In the genomic region with DNA sequence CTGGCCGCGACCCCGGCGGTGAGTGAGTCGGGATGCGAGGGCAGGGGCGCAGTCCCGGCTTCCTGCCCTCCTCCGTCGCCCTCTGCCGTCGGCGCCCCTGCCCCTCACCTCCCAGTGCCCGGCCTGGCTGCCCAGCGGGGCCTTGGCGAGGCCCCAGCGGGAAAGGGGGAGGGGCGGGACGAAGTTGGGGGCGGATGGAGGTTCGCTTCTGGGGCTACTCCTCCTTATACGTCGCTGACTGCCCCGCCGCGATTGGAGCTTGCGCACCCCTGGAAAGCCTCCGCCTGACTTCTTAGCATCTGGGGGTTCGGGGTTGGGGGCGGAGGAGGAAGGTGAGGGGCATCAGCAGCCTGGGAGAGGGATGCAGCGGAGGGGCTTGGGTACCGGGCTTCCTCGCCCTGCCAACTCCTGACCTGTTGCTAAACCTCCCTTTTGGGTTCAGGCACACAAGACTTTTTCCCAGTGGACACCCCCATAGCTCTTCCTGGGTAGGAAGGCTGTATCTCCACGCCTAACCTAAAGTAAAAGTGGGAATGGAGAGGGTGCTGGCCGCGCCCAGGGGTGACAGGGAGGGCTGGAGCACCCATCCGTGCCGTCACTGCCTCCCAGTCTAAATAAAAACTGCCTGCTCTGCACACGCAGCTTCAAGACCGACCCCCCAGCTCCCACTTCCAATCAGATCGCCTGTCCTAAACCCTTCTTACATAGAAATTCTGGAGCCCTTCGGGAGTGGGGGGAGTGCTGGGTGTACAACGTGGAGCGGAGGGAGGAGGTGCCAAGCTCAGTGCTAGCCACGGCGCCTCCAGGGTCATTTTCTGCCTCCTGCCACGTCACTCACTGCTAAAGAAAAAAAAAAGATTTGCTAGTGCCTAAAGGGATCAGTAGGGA, we compare ENCODE assay signal across 8 cellular contexts. TPM values are rescaled to one million over a fixed set of nuclear protein-coding genes. Genes with fewer than 3 reads are reported as not detected.
DNase-seq lines count a peak whose midpoint lies in the region; ATAC-seq and TF ChIP-seq lines count a peak whose summit lies in the region.

No MANE protein-coding gene starts in this region.

- TF ChIP-seq CTCF in CD4-positive, alpha-beta T cell (IDR thresholded peaks at IDR 0.05), result no peak
- TF ChIP-seq CTCF in fibroblast of lung (conservative IDR thresholded peaks at IDR 0.05 in 1 of 2, IDR thresholded peaks at IDR 0.05 in 1 of 2; ENCODE audit: low read depth in 1 of 2, low read length in 2 of 2), result no peak

- peak overlapping the region; percentile 93 for H3K27ac Mint-ChIP-seq in CD4-positive, alpha-beta T cell
- peak overlapping the region; percentile 82 to 97 (median 93) for H3K27ac Mint-ChIP-seq in naive thymus-derived CD4-positive, alpha-beta T cell

- peaks cover 52% of the 10 kb centered on the region for H3K79me2 ChIP-seq in fibroblast of lung (ENCODE audit: control insufficient read depth, insufficient read depth, low read length)

- CTCF ChIA-PET in CD4-positive, alpha-beta T cell (lab: Charles Lee), result interaction anchor here (1.0 to 1.9 kb wide), 4 partner anchors 14 to 598 kb away, joined by 4 to 7 read pairs (median 5); partner anchors contain the start of genes MTERF2 and POLR3B
- CTCF ChIA-PET in naive thymus-derived CD4-positive, alpha-beta T cell (lab: Charles Lee), result interaction anchor here (0.6 to 2.0 kb wide), 4 partner anchors 27 to 580 kb away, joined by 3 to 4 read pairs (median 4); no protein-coding TSS in a partner anchor

- H3K9ac ChIP-seq in fibroblast of lung (ENCODE audit: insufficient read depth, low read length), result peak overlapping the region; percentile 100

- peak overlapping the region; percentile 89 for H3K4me2 ChIP-seq in fibroblast of lung (ENCODE audit: extremely low read depth, insufficient read depth, low read length)

- H3K36me3 ChIP-seq in fibroblast of lung (ENCODE audit: control insufficient read depth, insufficient read depth, low read length), result peaks cover 1% of the 10 kb centered on the region
- H3K36me3 ChIP-seq in naive thymus-derived CD4-positive, alpha-beta T cell (ENCODE audit: control insufficient read depth in 2 of 3, insufficient read depth in 3 of 3, low read length in 3 of 3), result peaks cover 0 to 6% (median 0%) of the 10 kb centered on the region in 3 experiments

- peaks cover 24% of the 10 kb centered on the region for H3K36me3 Mint-ChIP-seq in CD4-positive, alpha-beta T cell (ENCODE audit: low read depth)
- peaks cover 0 to 4% (median 3%) of the 10 kb centered on the region in 5 donors for H3K36me3 Mint-ChIP-seq in naive thymus-derived CD4-positive, alpha-beta T cell

- H4K20me1 ChIP-seq in fibroblast of lung (ENCODE audit: control insufficient read depth, extremely low read depth, insufficient read depth, low read length), result peaks cover 2% of the 10 kb centered on the region

- ATAC-seq in CD4-positive, alpha-beta T cell (ENCODE audit: poor library complexity), result peak; percentile 34
- ATAC-seq in GM19395 (IDR thresholded peaks at IDR 0.05; ENCODE audit: unreplicated experiment) (peak; percentile 46), HG03571 (IDR thresholded peaks at IDR 0.05; ENCODE audit: unreplicated experiment) (peak; percentile 24)
- peak; percentile 44 for ATAC-seq in naive thymus-derived CD4-positive, alpha-beta T cell

- H3K4me3 Mint-ChIP-seq in CD4-positive, alpha-beta T cell, result peak overlapping the region; percentile 98
- peak overlapping the region; percentile 88 to 99 (median 96) for H3K4me3 Mint-ChIP-seq in naive thymus-derived CD4-positive, alpha-beta T cell

- H3K27me3 Mint-ChIP-seq in CD4-positive, alpha-beta T cell, result no peaks in the 10 kb centered on the region
- H3K27me3 Mint-ChIP-seq in naive thymus-derived CD4-positive, alpha-beta T cell, result peaks cover 0 to 8% (median 0%) of the 10 kb centered on the region in 5 donors

- H3K27me3 ChIP-seq in CD4-positive, alpha-beta T cell (ENCODE audit: control insufficient read depth, insufficient read depth, low read length), result no peaks in the 10 kb centered on the region
- no peaks in the 10 kb centered on the region for H3K27me3 ChIP-seq in fibroblast of lung (ENCODE audit: control insufficient read depth, insufficient read depth, low read length)
- no peaks in the 10 kb centered on the region for H3K27me3 ChIP-seq in naive thymus-derived CD4-positive, alpha-beta T cell (ENCODE audit: control insufficient read depth in 2 of 2, insufficient read depth in 2 of 2, low read length in 2 of 2)

- DNase-seq in CD4-positive, alpha-beta T cell, result peak; percentile 15 to 59 (median 42)
- DNase-seq in OCI-M1 (lab: John Stamatoyannopoulos, UW), result peak; percentile 74
- peak; percentile 20 to 33 for DNase-seq in activated T-helper 1 cell treated with anti-CD3 and anti-CD28 coated beads, Interleukin-2, amount 50 U/mL, for 16 hours (ENCODE audit: low read depth in 1 of 2, low spot score in 1 of 2)
- peak; percentile 90 to 93 for DNase-seq in fibroblast of lung (ENCODE audit: low read depth in 2 of 2)
- peak in 8 of 9 donors; percentile 10 to 69 (median 29) for DNase-seq in naive thymus-derived CD4-positive, alpha-beta T cell
- DNase-seq in stimulated activated naive CD4-positive, alpha-beta T cell treated with Interleukin-2 at 50 U/mL for 16 hours (lab: John Stamatoyannopoulos, UW), result peak; percentile 64

- H3K4me1 ChIP-seq in fibroblast of lung (ENCODE audit: control insufficient read depth, extremely low read depth, insufficient read depth, low read length), result no peaks in the 10 kb centered on the region
- H3K4me1 ChIP-seq in naive thymus-derived CD4-positive, alpha-beta T cell (ENCODE audit: control insufficient read depth in 2 of 2, insufficient read depth in 2 of 2, low read length in 2 of 2), result peaks cover 8 to 16% of the 10 kb centered on the region in 2 donors

- POLR2A ChIA-PET in CD4-positive, alpha-beta T cell (lab: Charles Lee), result interaction anchor here (0.7 to 3.7 kb wide), 23 partner anchors 10 to 1849 kb away, joined by 3 to 48 read pairs (median 5); partner anchors contain the start of genes CRY1, ISCU, MTERF2 and POLR3B
- POLR2A ChIA-PET in naive thymus-derived CD4-positive, alpha-beta T cell (lab: Charles Lee), result interaction anchor here (0.8 to 2.4 kb wide), 11 partner anchors 10 to 1607 kb away, joined by 3 to 16 read pairs (median 3); partner anchors contain the start of genes CRY1, ISCU, MTERF2 and POLR3B

- H3K9me3 ChIP-seq in CD4-positive, alpha-beta T cell (ENCODE audit: control insufficient read depth, low read length), result no peaks in the 10 kb centered on the region
- no peaks in the 10 kb centered on the region for H3K9me3 ChIP-seq in fibroblast of lung (ENCODE audit: control insufficient read depth, insufficient read depth, low read depth, low read length)
- no peaks in the 10 kb centered on the region for H3K9me3 ChIP-seq in naive thymus-derived CD4-positive, alpha-beta T cell (ENCODE audit: control insufficient read depth in 2 of 3, low read length in 3 of 3)

- H3K27ac ChIP-seq in CD4-positive, alpha-beta T cell (ENCODE audit: low read depth, low read length), result peak overlapping the region; percentile 81
- H3K27ac ChIP-seq in fibroblast of lung (ENCODE audit: insufficient read depth, low read length), result peak overlapping the region; percentile 98
- H3K27ac ChIP-seq in naive thymus-derived CD4-positive, alpha-beta T cell (ENCODE audit: low read depth, low read length), result peak overlapping the region; percentile 94

- H3K4me3 ChIP-seq in fibroblast of lung (replicated peaks in 1 of 4; ENCODE audit: control extremely low read depth in 1 of 4, insufficient read depth in 1 of 4, low read depth in 3 of 4, low read length in 4 of 4), result peak overlapping the region; percentile 62 to 99 (median 82)
- peak overlapping the region; percentile 94 for H3K4me3 ChIP-seq in naive thymus-derived CD4-positive, alpha-beta T cell (ENCODE audit: low read length)

- H3K9me3 Mint-ChIP-seq in CD4-positive, alpha-beta T cell, result no peaks in the 10 kb centered on the region
- peaks cover 0 to 6% (median 0%) of the 10 kb centered on the region in 11 donors for H3K9me3 Mint-ChIP-seq in naive thymus-derived CD4-positive, alpha-beta T cell

- H2AFZ ChIP-seq in fibroblast of lung (ENCODE audit: low read length), result no peak overlapping the region

- peaks cover 51% of the 10 kb centered on the region for H3K4me1 Mint-ChIP-seq in CD4-positive, alpha-beta T cell (ENCODE audit: low read depth)
- H3K4me1 Mint-ChIP-seq in naive thymus-derived CD4-positive, alpha-beta T cell, result peaks cover 19 to 65% (median 46%) of the 10 kb centered on the region in 7 donors

- intact Hi-C loops in CD4-positive, alpha-beta T cell (cut with DNase I, micrococcal nuclease), result loop anchor here (2.0 to 10.0 kb wide), 7 partner anchors 29 to 1559 kb away; partner anchors contain the start of genes CRY1 (in 1 of the 2), FICD (in 1 of the 2), MTERF2 (in 1 of the 2) and PRDM4 (in 1 of the 2)
- intact Hi-C loops in naive thymus-derived CD4-positive, alpha-beta T cell (cut with micrococcal nuclease), result loop anchor here (1.0 to 10.0 kb wide), 11 partner anchors 182 to 1606 kb away; partner anchors contain the start of genes ISCU (in 2 of the 2), SART3 (in 2 of the 2), CKAP4 (in 1 of the 2) and PRDM4 (in 1 of the 2)

RNA-seq across cellular contexts. Expression of gene TMEM263, which starts 0.6 kb away (rescaled TPM):
- total RNA-seq in CD4-positive, alpha-beta T cell, result 10 to 100 TPM; 33.2 to 33.4 TPM
- total RNA-seq in fibroblast of lung, result 81.7 and 97.9 TPM in 2 replicates
- 71.5 and 116 TPM in 2 replicates for polyA plus RNA-seq in fibroblast of lung
- polyA plus RNA-seq in fibroblast of lung (2012), result 65.0 and 102 TPM in 2 replicates
- polyA minus RNA-seq in fibroblast of lung (ENCODE audit: low replicate concordance), result 24.8 and 43.6 TPM in 2 replicates
- 10 to 100 TPM; 20.0 to 45.5 (median 31.5) TPM for total RNA-seq in naive thymus-derived CD4-positive, alpha-beta T cell
- 10 to 100 TPM; 46.9 to 47.8 TPM for polyA plus RNA-seq in naive thymus-derived CD4-positive, alpha-beta T cell

RNA-seq across cellular contexts. Expression of gene MTERF2, which starts 30.7 kb away (rescaled TPM):
- total RNA-seq in CD4-positive, alpha-beta T cell, result 1 to 10 TPM; 6.1 to 7.6 TPM
- total RNA-seq in fibroblast of lung, result 6.2 and 7.3 TPM in 2 replicates
- polyA plus RNA-seq in fibroblast of lung, result 3.9 and 6.3 TPM in 2 replicates
- 4.2 and 5.8 TPM in 2 replicates for polyA plus RNA-seq in fibroblast of lung (2012)
- polyA minus RNA-seq in fibroblast of lung (ENCODE audit: low replicate concordance), result not detected in 2 replicates
- 10 to 100 TPM in 2 of 5 experiments, 1 to 10 TPM in 3; 7.1 to 12.9 (median 9.7) TPM for total RNA-seq in naive thymus-derived CD4-positive, alpha-beta T cell
- 1 to 10 TPM; 9.9 TPM for polyA plus RNA-seq in naive thymus-derived CD4-positive, alpha-beta T cell

Comparison
In these comparisons a context has a peak if more than half of its experiments do, and no peak if none do; other contexts are left out.
1. Peak in every context shown above with its lines: DNase-seq, ATAC-seq, H3K4me3 ChIP-seq and H3K27ac ChIP-seq.
2. DNase-seq: peak in every context shown above with its lines; median percentile 92 in fibroblast of lung; 74 in OCI-M1; 64 in stimulated activated naive CD4-positive, alpha-beta T cell treated with Interleukin-2 at 50 U/mL for 16 hours; 42 in CD4-positive, alpha-beta T cell; 29 in naive thymus-derived CD4-positive, alpha-beta T cell; 26 in activated T-helper 1 cell treated with anti-CD3 and anti-CD28 coated beads, Interleukin-2, amount 50 U/mL, for 16 hours.